Comparison of ENCODE assay signal across 9 cellular contexts in the genomic region with DNA sequence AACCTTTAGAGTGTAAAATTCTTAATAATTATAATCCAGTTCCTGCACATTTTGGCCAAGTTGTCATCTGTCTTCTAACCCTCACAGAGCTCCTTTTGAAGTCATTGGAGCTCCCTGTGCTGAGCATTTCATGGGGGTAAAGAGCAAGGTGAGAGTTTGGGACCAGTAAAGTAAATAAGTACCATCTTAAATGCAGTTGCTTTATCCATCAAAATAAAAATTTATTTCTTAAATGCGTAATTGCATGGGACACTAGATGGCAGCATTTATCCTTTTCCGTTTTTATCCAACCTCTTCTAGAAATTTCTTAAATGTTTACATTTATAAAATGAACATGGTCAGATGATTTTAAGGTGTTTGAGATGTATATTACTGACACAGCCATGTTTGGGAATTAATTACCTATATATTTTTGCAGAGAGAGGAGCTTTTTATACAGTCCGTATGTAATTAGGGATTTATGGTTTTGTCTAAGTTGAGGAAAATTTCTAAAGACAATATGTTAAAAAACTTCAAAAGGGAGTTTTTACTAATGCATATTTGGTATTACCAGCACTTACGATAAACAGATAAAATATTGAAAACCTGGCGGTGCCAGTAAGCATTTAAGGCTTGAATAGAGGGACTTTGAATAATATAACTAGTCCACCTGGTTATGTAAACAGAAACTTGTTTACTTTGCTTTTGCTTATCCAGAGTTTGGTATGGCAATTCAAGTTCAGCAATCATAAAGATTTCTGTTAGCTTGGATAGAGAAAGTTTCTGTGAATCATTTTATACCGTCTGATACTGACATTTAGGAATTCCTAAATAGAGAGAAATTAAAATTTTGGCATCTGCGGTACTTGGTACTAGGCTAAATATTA. TPM values are rescaled to one million over a fixed set of nuclear protein-coding genes. Genes with fewer than 3 reads are reported as not detected.
A peak's percentile ranks its signal among the peaks of the same experiment; 100 is the strongest.
DNase-seq lines count a peak whose midpoint lies in the region; ATAC-seq and TF ChIP-seq lines count a peak whose summit lies in the region.
"Had no signal": no experiment of that assay in that cellular context is flagged by ENCODE, and none has a peak within 500 bp of the region (broad histone marks: within the 10 kb centered on the region; RNA-seq: fewer than 3 reads in every experiment).

No MANE protein-coding gene starts in this region.

- H3K9me3 ChIP-seq in OCI-LY1 (ENCODE audit: low read length) (no peaks in the 10 kb centered on the region), esophagus muscularis mucosa (no peaks in the 10 kb centered on the region), thoracic aorta (no peaks in the 10 kb centered on the region)

- TF ChIP-seq CTCF in OCI-LY1 (IDR thresholded peaks at IDR 0.05; ENCODE audit: low read length) (peak; percentile 73), esophagus muscularis mucosa (IDR thresholded peaks at IDR 0.05) (peak; percentile 27 to 62 (median 54)), thoracic aorta (IDR thresholded peaks at IDR 0.05) (peak; percentile 47)

- no peaks in the 10 kb centered on the region for H3K9me2 ChIP-seq in OCI-LY1 (ENCODE audit: low read depth, low read length)

- intact Hi-C loops in esophagus muscularis mucosa (cut with DNase I): no loop called here

- H2AFZ ChIP-seq in OCI-LY1 (ENCODE audit: low read length): no peak overlapping the region

- no peaks in the 10 kb centered on the region for H4K20me1 ChIP-seq in OCI-LY1 (ENCODE audit: insufficient read depth, low read length)

- ATAC-seq in thoracic aorta (ENCODE audit: insufficient number of reproducible peaks, low FRiP score, low read depth) (no peak), GM18517 (IDR thresholded peaks at IDR 0.05; ENCODE audit: unreplicated experiment) (no peak)

- H3K9ac ChIP-seq in OCI-LY1 (ENCODE audit: low read length): no peak overlapping the region

- no peak for TF ChIP-seq EP300 in esophagus muscularis mucosa (IDR thresholded peaks at IDR 0.05)

- 76% methylated on average over 7 of the region's 7 CpGs for WGBS in esophagus muscularis mucosa

- peaks cover 27% of the 10 kb centered on the region for H3K36me3 ChIP-seq in OCI-LY1 (ENCODE audit: insufficient read depth, low read length)
- peaks cover 0 to 34% (median 17%) of the 10 kb centered on the region in 4 donors for H3K36me3 ChIP-seq in esophagus muscularis mucosa
- no peaks in the 10 kb centered on the region for H3K36me3 ChIP-seq in thoracic aorta

- H3K79me2 ChIP-seq in OCI-LY1 (ENCODE audit: insufficient read depth, low read length): no peaks in the 10 kb centered on the region; the same call in 1 of the 2 replicates

- no peak overlapping the region for H3K4me3 ChIP-seq in OCI-LY1 (ENCODE audit: low read depth, low read length, poor library complexity, severe bottlenecking)
- H3K4me3 ChIP-seq in esophagus muscularis mucosa: no peak overlapping the region
- H3K4me3 ChIP-seq in thoracic aorta: no peak overlapping the region

- DNase-seq in DMS53 (lab: John Stamatoyannopoulos, UW) (peak; percentile 5), DMS53 treated with DMSO at 0.1 percent for 48 hours (lab: John Stamatoyannopoulos, UW; ENCODE audit: unreplicated experiment) (no peak), esophagus muscularis mucosa (ENCODE audit: extremely low spot score) (no peak), thoracic aorta (ENCODE audit: low spot score) (no peak), RPMI8226 (no peak)
- no peak for DNase-seq in stimulated activated CD4-positive, alpha-beta T cell treated with anti-CD3 and anti-CD28 coated beads, Interleukin-4, amount 100 ng/mL, for 4 hours
- DNase-seq: aorta had no signal

- H3K4me1 ChIP-seq in OCI-LY1 (ENCODE audit: insufficient read depth, low read length, severe bottlenecking): peaks cover 49% of the 10 kb centered on the region
- H3K4me1 ChIP-seq in esophagus muscularis mucosa: peaks cover 25 to 46% (median 32%) of the 10 kb centered on the region in 4 donors
- H3K4me1 ChIP-seq in thoracic aorta (ENCODE audit: control insufficient read depth in 1 of 2, low read depth in 2 of 2): peaks cover 23 to 58% of the 10 kb centered on the region in 2 donors

- H3K27me3 ChIP-seq in OCI-LY1 (ENCODE audit: insufficient read depth, low read length) (no peaks in the 10 kb centered on the region), esophagus muscularis mucosa (no peaks in the 10 kb centered on the region), thoracic aorta (replicated peaks; ENCODE audit: insufficient read depth) (no peaks in the 10 kb centered on the region)

- no peaks in the 10 kb centered on the region for H3F3A ChIP-seq in OCI-LY1 (ENCODE audit: insufficient read depth, low read length)

- no peak overlapping the region for H3K4me2 ChIP-seq in OCI-LY1 (ENCODE audit: low read length)

- no peak for TF ChIP-seq POLR2A in esophagus muscularis mucosa (IDR thresholded peaks at IDR 0.05; ENCODE audit: low read depth)

- H3K27ac ChIP-seq in OCI-LY1 (ENCODE audit: low read depth, low read length, poor library complexity, severe bottlenecking): peak overlapping the region; percentile 97
- H3K27ac ChIP-seq in esophagus muscularis mucosa (replicated peaks in 1 of 4): no peak overlapping the region
- no peak overlapping the region for H3K27ac ChIP-seq in thoracic aorta

RNA-seq across cellular contexts. Expression of gene ACSL3, which starts 54.5 kb away (rescaled TPM):
- total RNA-seq in esophagus muscularis mucosa (10 to 100 TPM; 31.1 to 56.3 (median 52.5) TPM), thoracic aorta (10 to 100 TPM; 65.1 to 79.0 TPM)
